15 cellular contexts compared by ENCODE assay signal in the genomic region with DNA sequence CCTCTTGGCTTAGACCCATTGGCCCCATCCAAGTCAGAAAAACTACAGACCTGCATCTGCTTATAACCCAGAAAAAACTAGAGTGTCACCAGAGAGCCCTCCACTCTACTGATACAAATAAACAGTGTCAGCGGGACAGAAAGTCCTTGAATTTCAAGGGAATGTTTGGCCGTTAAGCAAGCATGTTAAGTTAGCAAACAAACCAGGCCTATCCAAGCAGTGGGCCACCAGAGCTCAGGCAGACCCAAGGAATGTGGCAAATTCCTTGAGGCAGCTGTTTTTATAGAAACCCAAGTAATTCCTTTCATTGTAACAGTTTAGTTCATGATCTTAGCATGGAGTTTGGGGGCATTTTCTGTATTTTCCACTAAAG.
DNase-seq lines count a peak whose midpoint lies in the region; ATAC-seq and TF ChIP-seq lines count a peak whose summit lies in the region.
"Had no signal": no experiment of that assay in that cellular context is flagged by ENCODE, and none has a peak within 500 bp of the region (broad histone marks: within the 10 kb centered on the region; RNA-seq: fewer than 3 reads in every experiment).

No MANE protein-coding gene starts in this region.

- no peak for TF ChIP-seq POLR2A in spleen (IDR thresholded peaks at IDR 0.05)

- H2BK5ac ChIP-seq in mesendoderm (ENCODE audit: low read length): peak overlapping the region; percentile 98

- ATAC-seq in GM19023 (IDR thresholded peaks at IDR 0.05; ENCODE audit: unreplicated experiment): no peak
- ATAC-seq: T-helper 17 cell had no signal

- H3K9me3 ChIP-seq in tibial artery (no peaks in the 10 kb centered on the region), spleen (no peaks in the 10 kb centered on the region)
- H3K9me3 ChIP-seq: tibial nerve had no signal

- intact Hi-C loops in tibial artery (cut with DNase I; ENCODE audit: low total_unique reads): no loop called here
- intact Hi-C loops in spleen (cut with DNase I; ENCODE audit: low total_unique reads): no loop called here

- H3K36me3 ChIP-seq in mesendoderm (ENCODE audit: control insufficient read depth, insufficient read depth, low read length): no peaks in the 10 kb centered on the region
- no peaks in the 10 kb centered on the region for H3K36me3 ChIP-seq in tibial artery
- H3K36me3 ChIP-seq in spleen: no peaks in the 10 kb centered on the region
- H3K36me3 ChIP-seq: tibial nerve had no signal

- H2BK15ac ChIP-seq in mesendoderm (replicated peaks; ENCODE audit: low read depth): no peak overlapping the region

- DNase-seq in HuH-7 (ENCODE audit: low spot score) (peak; percentile 56), fibroblast of villous mesenchyme (ENCODE audit: low read depth) (peak; percentile 24), mesendoderm (peak; percentile 96), tibial artery (peak in 1 of 2 donors; percentile 41), NCI-H146 (lab: John Stamatoyannopoulos, UW) (no peak), spleen (no peak)
- DNase-seq: activated CD4-positive, alpha-beta T cell treated with anti-CD3 and anti-CD28 coated beads for 1 hour; activated CD8-positive, alpha-beta memory T cell treated with anti-CD3 and anti-CD28 coated beads, Interleukin-2, amount 50 U/mL, for 48 hours; CD4-positive, CD25-positive, alpha-beta regulatory T cell; NCI-H1930; NCI-H526; T-helper 17 cell had no signal

- no peaks in the 10 kb centered on the region for H3K79me2 ChIP-seq in mesendoderm (ENCODE audit: control insufficient read depth, insufficient read depth, low read length)

- TF ChIP-seq CTCF in fibroblast of villous mesenchyme (IDR thresholded peaks at IDR 0.05; ENCODE audit: insufficient read depth, low read depth, low read length): no peak
- TF ChIP-seq CTCF in tibial artery (IDR thresholded peaks at IDR 0.05): no peak
- TF ChIP-seq CTCF in spleen (IDR thresholded peaks at IDR 0.05 in 8 of 11, conservative IDR thresholded peaks at IDR 0.05 in 3 of 11): no peak

- H3K27ac ChIP-seq in mesendoderm (ENCODE audit: low read depth, low read length): peak overlapping the region; percentile 79
- H3K27ac ChIP-seq in tibial artery: peak overlapping the region; percentile 64 to 68
- H3K27ac ChIP-seq in spleen: no peak overlapping the region
- H3K27ac ChIP-seq: RWPE1 had no signal

- no peak overlapping the region for H4K8ac ChIP-seq in mesendoderm (ENCODE audit: low read depth, low read length)

- peak overlapping the region; percentile 75 for H3K56ac ChIP-seq in mesendoderm (ENCODE audit: low read length)

- H3K4me2 ChIP-seq in mesendoderm (ENCODE audit: low read length): no peak overlapping the region

- no peak overlapping the region for H2AK5ac ChIP-seq in mesendoderm (ENCODE audit: low read length)

- H3K4me3 ChIP-seq in fibroblast of villous mesenchyme (ENCODE audit: low read depth, low read length) (no peak overlapping the region), mesendoderm (ENCODE audit: low read length) (no peak overlapping the region), tibial artery (no peak overlapping the region), spleen (no peak overlapping the region)
- H3K4me3 ChIP-seq: tibial nerve had no signal

- peak overlapping the region; percentile 87 for H3K18ac ChIP-seq in mesendoderm (ENCODE audit: low read length)

- H3K4ac ChIP-seq in mesendoderm (ENCODE audit: low read depth, low read length): peak overlapping the region; percentile 81

- no peak overlapping the region for H3K9ac ChIP-seq in mesendoderm (ENCODE audit: low read length)

- no peaks in the 10 kb centered on the region for H3K79me1 ChIP-seq in mesendoderm (ENCODE audit: low read length)

- WGBS in mesendoderm (ENCODE audit: extremely low coverage, insufficient coverage, low lambda C conversion rate): no CpG with 5 or more reads among the region's 2 CpGs
- WGBS in spleen, 5 donors: 69 to 81% (median 73%) methylated on average over 2 of the region's 2 CpGs

- peaks cover 17% of the 10 kb centered on the region for H3K4me1 ChIP-seq in mesendoderm (ENCODE audit: control insufficient read depth, low read depth, low read length)
- H3K4me1 ChIP-seq in tibial artery: peaks cover 0 to 66% (median 40%) of the 10 kb centered on the region in 4 donors
- no peaks in the 10 kb centered on the region for H3K4me1 ChIP-seq in spleen

- H2BK120ac ChIP-seq in mesendoderm (ENCODE audit: low read depth, low read length): peak overlapping the region; percentile 86

- H4K5ac ChIP-seq in mesendoderm (ENCODE audit: low read length): no peak overlapping the region

- H3K27me3 ChIP-seq in mesendoderm (ENCODE audit: insufficient read depth, low read length, poor library complexity): no peaks in the 10 kb centered on the region
- H3K27me3 ChIP-seq in tibial artery: no peaks in the 10 kb centered on the region
- H3K27me3 ChIP-seq in spleen (replicated peaks in 1 of 7): no peaks in the 10 kb centered on the region
- H3K27me3 ChIP-seq: tibial nerve had no signal

- H3K23ac ChIP-seq in mesendoderm (ENCODE audit: low read length): no peak overlapping the region

Comparison
In these comparisons a context has a peak if more than half of its experiments do, and no peak if none do; other contexts are left out.
1. DNase-seq: peak in HuH-7 (single experiment), fibroblast of villous mesenchyme (single experiment) and mesendoderm (single experiment); none in NCI-H146 (single experiment) and spleen (single experiment).
2. H3K27ac ChIP-seq: peak in mesendoderm (single experiment) and tibial artery (2 of 2); none in spleen (0 of 8).